12 cellular contexts compared by ENCODE assay signal in genomic region chr3:151316267-151316991, GRCh38. TPM values are rescaled to one million over a fixed set of nuclear protein-coding genes. Genes with fewer than 3 reads are reported as not detected.
DNase-seq lines count a peak whose midpoint lies in the region; ATAC-seq and TF ChIP-seq lines count a peak whose summit lies in the region.
"Had no signal": no experiment of that assay in that cellular context is flagged by ENCODE, and none has a peak within 500 bp of the region (broad histone marks: within the 10 kb centered on the region; RNA-seq: fewer than 3 reads in every experiment).

A gene with protein sequence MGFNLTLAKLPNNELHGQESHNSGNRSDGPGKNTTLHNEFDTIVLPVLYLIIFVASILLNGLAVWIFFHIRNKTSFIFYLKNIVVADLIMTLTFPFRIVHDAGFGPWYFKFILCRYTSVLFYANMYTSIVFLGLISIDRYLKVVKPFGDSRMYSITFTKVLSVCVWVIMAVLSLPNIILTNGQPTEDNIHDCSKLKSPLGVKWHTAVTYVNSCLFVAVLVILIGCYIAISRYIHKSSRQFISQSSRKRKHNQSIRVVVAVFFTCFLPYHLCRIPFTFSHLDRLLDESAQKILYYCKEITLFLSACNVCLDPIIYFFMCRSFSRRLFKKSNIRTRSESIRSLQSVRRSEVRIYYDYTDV (minus strand): TSS chr3:151316820. CDS start chr3:151300100, 16,720 bp downstream.

- peak within 1 kb of the TSS; percentile 57 for H3K4me3 ChIP-seq in PC-9
- H3K4me3 ChIP-seq in fibroblast of mammary gland (ENCODE audit: control insufficient read depth, low read depth, low read length), result no peak within 1 kb of the TSS
- H3K4me3 ChIP-seq: BLaER1 had no signal

- TF ChIP-seq CTCF in PC-9 (conservative IDR thresholded peaks at IDR 0.05) (no peak), fibroblast of mammary gland (conservative IDR thresholded peaks at IDR 0.05; ENCODE audit: control insufficient read depth, insufficient read depth, low read depth, low read length) (no peak)

- peaks cover 23% of the 10 kb centered on the region; the same call in 1 of the 2 replicates for H3F3A ChIP-seq in PC-9 (ENCODE audit: insufficient read depth, low read depth)

- peaks cover 37% of the 10 kb centered on the region for H3K79me2 ChIP-seq in PC-9 (ENCODE audit: low read depth)

- TSS peak; percentile 54 for BruUV-seq in PC-9 (replicated peaks; lab: Mats Ljungman, UMichigan)

- H2AFZ ChIP-seq in PC-9, result 0 out of 2 replicates have a peak within 1 kb of the TSS, but pooled peaks have one; percentile 21

- H3K36me3 Mint-ChIP-seq in activated naive CD4-positive, alpha-beta T cell treated with anti-CD3 and anti-CD28 coated beads, Interleukin-2, amount 50 U/mL, for 72 hours, result no peaks in the 10 kb centered on the region

- H4K20me1 ChIP-seq in PC-9 (ENCODE audit: insufficient read depth), result no peaks in the 10 kb centered on the region
- H4K20me1 ChIP-seq: BLaER1 had no signal

- H3K27me3 ChIP-seq in PC-9 (ENCODE audit: insufficient read depth, low read depth), result no peaks in the 10 kb centered on the region
- H3K27me3 ChIP-seq: BLaER1 had no signal

- H3K27ac Mint-ChIP-seq in activated naive CD4-positive, alpha-beta T cell treated with anti-CD3 and anti-CD28 coated beads, Interleukin-2, amount 50 U/mL, for 72 hours, result peak within 1 kb of the TSS; percentile 58 to 81

- no peaks in the 10 kb centered on the region for H3K9me3 ChIP-seq in PC-9 (ENCODE audit: insufficient read depth, low read depth)
- H3K9me3 ChIP-seq: BLaER1 had no signal

- CTCF ChIA-PET in PC-9 (lab: Charles Lee), result interaction anchor here (0.6 kb wide), 3 partner anchors 12 to 309 kb away, joined by 3 read pairs; no protein-coding TSS in a partner anchor

- peak; percentile 85 to 86 for ATAC-seq in activated naive CD4-positive, alpha-beta T cell treated with anti-CD3 and anti-CD28 coated beads, Interleukin-2, amount 50 U/mL, for 72 hours
- ATAC-seq: right cardiac atrium had no signal

- POLR2A ChIA-PET in PC-9 (lab: Charles Lee; ENCODE audit: unreplicated experiment), result interaction anchor here (0.5 to 1.1 kb wide), 6 partner anchors 9 to 552 kb away, joined by 3 to 18 read pairs (median 6); no protein-coding TSS in a partner anchor

- in situ Hi-C loops in KBM-7 (cut with MboI; ENCODE audit: low pct_unique_long_range_greater_than_20kb, low sequenced_read_pairs), result no loop called here

- H3K9me2 ChIP-seq in PC-9 (ENCODE audit: insufficient read depth), result no peaks in the 10 kb centered on the region

- H3K4me2 ChIP-seq in PC-9, result peak within 1 kb of the TSS; percentile 79
- H3K4me2 ChIP-seq: BLaER1 had no signal

- intact Hi-C loops in PC-9 (cut with micrococcal nuclease; ENCODE audit: unreplicated experiment), result loop anchor here (1.0 kb wide), 1 partner anchor 11 kb away; no protein-coding TSS in a partner anchor

- peak; percentile 41 to 55 for DNase-seq in activated naive CD4-positive, alpha-beta T cell treated with anti-CD3 and anti-CD28 coated beads, Interleukin-2, amount 50 U/mL, for 72 hours (ENCODE audit: low spot score in 2 of 2)
- no peak for DNase-seq in activated naive CD4-positive, alpha-beta T cell (lab: John Stamatoyannopoulos, UW)
- DNase-seq in PC-9 (peak; percentile 63 to 98), fibroblast of mammary gland (ENCODE audit: low read depth) (peak; percentile 45), ureter (ENCODE audit: low spot score) (peak; percentile 49), NCI-H2081 (lab: John Stamatoyannopoulos, UW) (no peak), KBM-7 (no peak)
- DNase-seq in activated CD8-positive, alpha-beta memory T cell treated with anti-CD3 and anti-CD28 coated beads for 24 hours, result no peak
- DNase-seq: kidney, right cardiac atrium had no signal

- no peaks in the 10 kb centered on the region for H3K9me3 Mint-ChIP-seq in activated naive CD4-positive, alpha-beta T cell treated with anti-CD3 and anti-CD28 coated beads, Interleukin-2, amount 50 U/mL, for 72 hours

- H3K27ac ChIP-seq in PC-9, result peak within 1 kb of the TSS; percentile 93
- H3K27ac ChIP-seq: BLaER1 had no signal

- H3K36me3 ChIP-seq in PC-9 (ENCODE audit: low read depth), result no peaks in the 10 kb centered on the region
- H3K36me3 ChIP-seq: BLaER1 had no signal

- H3K4me1 ChIP-seq in PC-9 (replicated peaks; ENCODE audit: insufficient read depth), result peaks cover 53% of the 10 kb centered on the region
- H3K4me1 ChIP-seq: BLaER1 had no signal

RNA-seq across cellular contexts. Expression of the gene that starts here (rescaled TPM):
- 1 to 10 TPM in 1 of 2 donors, under 1 TPM in 1; 0.97 to 1.3 TPM for total RNA-seq in activated naive CD4-positive, alpha-beta T cell treated with anti-CD3 and anti-CD28 coated beads, Interleukin-2, amount 50 U/mL, for 72 hours
- total RNA-seq in PC-9 (2021), result 9.0 and 15.5 TPM in 2 replicates
- 13.5 TPM for total RNA-seq in ureter
- total RNA-seq: right cardiac atrium, subcutaneous adipose tissue had no signal

Comparison
In these comparisons a context has a peak if more than half of its experiments do, and no peak if none do; other contexts are left out.
1. DNase-seq: peak in activated naive CD4-positive, alpha-beta T cell treated with anti-CD3 and anti-CD28 coated beads, Interleukin-2, amount 50 U/mL, for 72 hours (2 of 2), PC-9 (2 of 2), fibroblast of mammary gland (single experiment) and ureter (single experiment); none in activated naive CD4-positive, alpha-beta T cell (0 of 4), NCI-H2081 (0 of 2), activated CD8-positive, alpha-beta memory T cell treated with anti-CD3 and anti-CD28 coated beads for 24 hours (single experiment) and KBM-7 (single experiment).